Comparison of ENCODE assay signal across 10 cellular contexts in the genomic region with DNA sequence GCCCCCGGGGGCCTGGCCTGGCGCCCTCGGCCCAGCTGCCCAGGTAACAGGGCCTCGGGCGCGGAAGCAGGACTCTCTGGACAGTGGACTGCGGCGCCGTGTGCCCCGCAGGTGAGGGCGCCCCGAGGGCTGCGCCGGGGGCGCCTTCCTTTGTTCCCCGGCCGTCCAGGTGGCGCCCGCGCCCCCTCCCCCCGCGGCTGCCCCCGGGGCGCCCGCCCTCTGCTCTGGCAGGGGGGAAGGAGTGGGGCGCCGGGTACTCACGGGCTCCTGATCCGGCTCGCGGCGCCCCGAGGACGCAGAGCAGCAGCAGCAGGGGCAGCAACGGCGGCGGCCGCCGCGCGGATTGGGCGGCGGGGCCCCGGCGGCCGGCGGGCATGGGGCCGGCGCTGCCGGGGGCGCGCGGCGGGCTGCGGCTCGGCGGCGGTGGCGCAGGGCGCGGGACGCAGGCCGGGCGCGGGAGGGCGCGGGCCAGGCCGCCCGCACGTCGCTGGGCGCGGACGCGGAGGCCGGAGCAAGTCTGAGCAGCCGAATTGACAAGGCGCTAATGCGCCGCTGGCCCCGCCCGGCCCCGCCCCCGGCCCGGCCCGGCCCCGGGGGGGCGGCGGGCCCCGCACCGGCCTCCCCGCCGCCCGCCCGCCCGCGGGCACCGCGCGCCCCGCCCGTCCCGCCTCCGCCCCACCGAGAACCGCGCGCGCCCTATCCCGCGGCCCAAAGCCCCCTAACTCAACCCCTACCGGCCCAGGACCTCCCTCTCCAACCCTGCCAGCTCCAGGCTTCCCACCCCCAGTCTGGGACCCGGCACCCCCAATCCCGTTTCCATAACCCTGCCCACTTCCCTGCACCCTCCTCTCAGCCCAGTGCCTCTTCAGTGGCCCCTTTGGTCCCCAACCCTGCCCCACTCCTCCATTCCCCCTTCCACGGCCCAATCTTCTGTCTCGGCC. TPM values are rescaled to one million over a fixed set of nuclear protein-coding genes. Genes with fewer than 3 reads are reported as not detected.
DNase-seq lines count a peak whose midpoint lies in the region; ATAC-seq, FAIRE-seq and TF ChIP-seq lines count a peak whose summit lies in the region.
"Had no signal": no experiment of that assay in that cellular context is flagged by ENCODE, and none has a peak within 500 bp of the region (broad histone marks: within the 10 kb centered on the region; RNA-seq: fewer than 3 reads in every experiment).

A gene with protein sequence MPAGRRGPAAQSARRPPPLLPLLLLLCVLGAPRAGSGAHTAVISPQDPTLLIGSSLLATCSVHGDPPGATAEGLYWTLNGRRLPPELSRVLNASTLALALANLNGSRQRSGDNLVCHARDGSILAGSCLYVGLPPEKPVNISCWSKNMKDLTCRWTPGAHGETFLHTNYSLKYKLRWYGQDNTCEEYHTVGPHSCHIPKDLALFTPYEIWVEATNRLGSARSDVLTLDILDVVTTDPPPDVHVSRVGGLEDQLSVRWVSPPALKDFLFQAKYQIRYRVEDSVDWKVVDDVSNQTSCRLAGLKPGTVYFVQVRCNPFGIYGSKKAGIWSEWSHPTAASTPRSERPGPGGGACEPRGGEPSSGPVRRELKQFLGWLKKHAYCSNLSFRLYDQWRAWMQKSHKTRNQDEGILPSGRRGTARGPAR (minus strand): TSS at position 519 of the 941 bp plus-strand sequence. CDS start 143 bp downstream, at position 376.

- no peak for TF ChIP-seq CTCF in ascending aorta (IDR thresholded peaks at IDR 0.05)

- no peaks in the 10 kb centered on the region for H4K20me1 ChIP-seq in GM23248 (ENCODE audit: insufficient read depth)

- H3K4me3 ChIP-seq in GM23248 (peak within 1 kb of the TSS; percentile 30; the same call in 1 of the 2 replicates), ascending aorta (peak within 1 kb of the TSS; percentile 39 to 62), right cardiac atrium (ENCODE audit: low read length) (peak within 1 kb of the TSS; percentile 52), small intestine (ENCODE audit: low read depth in 1 of 2, low read length in 2 of 2) (peak within 1 kb of the TSS; percentile 9 to 33)

- 1% methylated on average over 35 to 74 of the region's 116 CpGs for WGBS in GM23248 (ENCODE audit: low coverage in 1 of 2, low lambda C conversion rate in 2 of 2, missing lambda C conversion rate in 2 of 2), 2 experiments
- under 1% methylated on average over 113 of the region's 116 CpGs for WGBS in right cardiac atrium
- 0 to 2% (median 1%) methylated on average over 9 to 116 of the region's 116 CpGs for WGBS in small intestine, 3 donors

- H3K27ac ChIP-seq in GM23248 = no peak within 1 kb of the TSS
- H3K27ac ChIP-seq in ascending aorta = peak within 1 kb of the TSS in 1 of 2 donors; percentile 27
- H3K27ac ChIP-seq in right cardiac atrium (ENCODE audit: low read length) = no peak within 1 kb of the TSS
- H3K27ac ChIP-seq in small intestine (ENCODE audit: low read depth in 1 of 2, low read length in 1 of 2) = no peak within 1 kb of the TSS
- no peak within 1 kb of the TSS for H3K27ac ChIP-seq in caudate nucleus (ENCODE audit: low read depth, low read length)

- intact Hi-C loops in ascending aorta (cut with DNase I) (no loop called here), right cardiac atrium (cut with DNase I) (no loop called here)

- DNase-seq in GM23248 (no peak), ascending aorta (ENCODE audit: low spot score in 2 of 2) (no peak), right cardiac atrium (peak in 1 of 3 donors; percentile 55), small intestine (no peak), caudate nucleus (lab: John Stamatoyannopoulos, UW) (no peak)
- no peak for DNase-seq in activated naive CD4-positive, alpha-beta T cell treated with Interleukin-2 at 50 U/mL for 16 hours
- DNase-seq: GF-D8; stimulated activated CD4-positive, alpha-beta T cell treated with anti-CD3 and anti-CD28 coated beads, Interleukin-4, amount 100 ng/mL, for 1 hour had no signal

- H2AFZ ChIP-seq in GM23248 = no peak within 1 kb of the TSS

- in situ Hi-C loops in GM23248 (cut with MboI) = loop anchor here (10.0 kb wide), 1 partner anchor 238 kb away; no protein-coding TSS in a partner anchor

- no peaks in the 10 kb centered on the region for H3K9me2 ChIP-seq in GM23248 (ENCODE audit: insufficient read depth)

- H3K4me2 ChIP-seq in GM23248 (ENCODE audit: unreplicated experiment) = peak within 1 kb of the TSS; percentile 38

- H3K9me3 ChIP-seq in GM23248 (ENCODE audit: low read depth) (no peaks in the 10 kb centered on the region), ascending aorta (no peaks in the 10 kb centered on the region), right cardiac atrium (ENCODE audit: control insufficient read depth, low read length) (no peaks in the 10 kb centered on the region), small intestine (ENCODE audit: control insufficient read depth, low read depth) (no peaks in the 10 kb centered on the region)

- peaks cover 6% of the 10 kb centered on the region; the same call in 1 of the 2 replicates for H3F3A ChIP-seq in GM23248 (ENCODE audit: insufficient read depth)

- no peak within 1 kb of the TSS for H3K9ac ChIP-seq in GM23248

- H3K27me3 ChIP-seq in GM23248 (replicated peaks; ENCODE audit: insufficient read depth) (peaks cover 58% of the 10 kb centered on the region), ascending aorta (peaks cover 52% of the 10 kb centered on the region), right cardiac atrium (ENCODE audit: control insufficient read depth, insufficient read depth) (no peaks in the 10 kb centered on the region), small intestine (ENCODE audit: control insufficient read depth in 2 of 2, insufficient read depth in 2 of 2, low read length in 2 of 2) (peaks cover 49 to 67% of the 10 kb centered on the region in 2 donors)

- H3K36me3 ChIP-seq in GM23248 (ENCODE audit: low read depth) (no peaks in the 10 kb centered on the region), ascending aorta (no peaks in the 10 kb centered on the region), small intestine (ENCODE audit: control insufficient read depth in 2 of 2, insufficient read depth in 2 of 2, low read length in 2 of 2) (no peaks in the 10 kb centered on the region)

- FAIRE-seq in small intestine (lab: Jason Lieb, UNC) = no peak

- H3K4me1 ChIP-seq in GM23248 (ENCODE audit: insufficient read depth) = no peaks in the 10 kb centered on the region
- peaks cover 16 to 20% of the 10 kb centered on the region in 2 donors for H3K4me1 ChIP-seq in ascending aorta
- no peaks in the 10 kb centered on the region for H3K4me1 ChIP-seq in right cardiac atrium (ENCODE audit: control insufficient read depth, insufficient read depth, low read length)
- no peaks in the 10 kb centered on the region for H3K4me1 ChIP-seq in small intestine (ENCODE audit: control insufficient read depth in 2 of 2, insufficient read depth in 1 of 2, low read depth in 1 of 2, low read length in 1 of 2)

- H3K79me2 ChIP-seq in GM23248 (ENCODE audit: insufficient read depth) = no peaks in the 10 kb centered on the region

- ATAC-seq in right cardiac atrium (no peak), HG03342 (IDR thresholded peaks at IDR 0.05; ENCODE audit: unreplicated experiment) (no peak), HG03571 (IDR thresholded peaks at IDR 0.05; ENCODE audit: unreplicated experiment) (no peak)

RNA-seq across cellular contexts. Expression of the gene that starts here (rescaled TPM):
- 40.0 and 59.2 TPM in 2 replicates for total RNA-seq in GM23248 (2014; rRNA removed; shearing (Covaris generic))
- polyA plus RNA-seq in GM23248 (2016; fragmentation: Nextera tagmentation; extraction: Ambion mirVana) = 8.6 and 9.9 TPM in 2 replicates
- 638 TPM for total RNA-seq in ascending aorta
- total RNA-seq in right cardiac atrium = 10 to 100 TPM in 3 of 4 donors, 1 to 10 TPM in 1; 7.2 to 64.0 (median 38.8) TPM
- polyA plus RNA-seq in right cardiac atrium = 79.6 TPM
- polyA plus RNA-seq in small intestine = 10 to 100 TPM in 1 of 3 donors, 1 to 10 TPM in 1, not detected in 1; 6.5 to 22.3 TPM
